ENCODE assay signal across 10 cellular contexts in genomic region chr19:6103217-6103644, GRCh38. TPM values are rescaled to one million over a fixed set of nuclear protein-coding genes. Genes with fewer than 3 reads are reported as not detected.
DNase-seq lines count a peak whose midpoint lies in the region; ATAC-seq and TF ChIP-seq lines count a peak whose summit lies in the region.
"Had no signal": no experiment of that assay in that cellular context is flagged by ENCODE, and none has a peak within 500 bp of the region (broad histone marks: within the 10 kb centered on the region; RNA-seq: fewer than 3 reads in every experiment).

No MANE protein-coding gene starts in this region.

- no peak overlapping the region for H2AFZ ChIP-seq in Karpas-422 (ENCODE audit: low read length)

- H3K27me3 Mint-ChIP-seq in stimulated activated memory B cell treated with anti-CD40 and anti-IgM and Interleukin-4, amounts not matched to agents 10 μg/mL and 1 μg/mL and 100 μg/mL, for 72 hours, result peaks cover 19% of the 10 kb centered on the region

- H3K4me3 ChIP-seq in adrenal gland, result no peak overlapping the region
- H3K4me3 ChIP-seq in retinal pigment epithelial cell (ENCODE audit: low read length), result no peak overlapping the region
- no peak overlapping the region for H3K4me3 ChIP-seq in Karpas-422 (ENCODE audit: low read length)

- H3K36me3 Mint-ChIP-seq in stimulated activated memory B cell treated with anti-CD40 and anti-IgM and Interleukin-4, amounts not matched to agents 10 μg/mL and 1 μg/mL and 100 μg/mL, for 72 hours, result peaks cover 6% of the 10 kb centered on the region

- peaks cover under 1 to 19% of the 10 kb centered on the region in 2 donors for H3K4me1 ChIP-seq in adrenal gland (replicated peaks in 1 of 2)
- no peaks in the 10 kb centered on the region for H3K4me1 ChIP-seq in Karpas-422 (ENCODE audit: low read length)

- no peaks in the 10 kb centered on the region for H3K9me3 ChIP-seq in adrenal gland (replicated peaks in 1 of 3)
- no peaks in the 10 kb centered on the region for H3K9me3 ChIP-seq in Karpas-422 (ENCODE audit: low read length)

- WGBS in adrenal gland, 4 donors, result 18 to 50% (median 36%) methylated on average over 3 of the region's 3 CpGs

- DNase-seq in DMS 273 treated with DMSO at 0.1 percent for 48 hours (lab: John Stamatoyannopoulos, UW) (peak; percentile 26), adrenal gland (peak; percentile 87 to 95 (median 94)), glomerular visceral epithelial cell (ENCODE audit: extremely low spot score) (peak; percentile 57), retinal pigment epithelial cell (ENCODE audit: low read depth) (peak; percentile 73), Karpas-422 (no peak)
- DNase-seq: midbrain, NCI-H526 treated with DMSO at 0.1 percent for 48 hours had no signal

- H3K36me3 ChIP-seq in adrenal gland (replicated peaks in 1 of 2) (no peaks in the 10 kb centered on the region), Karpas-422 (ENCODE audit: insufficient read depth, low read length) (no peaks in the 10 kb centered on the region)

- H3K9me3 Mint-ChIP-seq in stimulated activated memory B cell treated with anti-CD40 and anti-IgM and Interleukin-4, amounts not matched to agents 10 μg/mL and 1 μg/mL and 100 μg/mL, for 72 hours, result peaks cover 6% of the 10 kb centered on the region

- H3K9ac ChIP-seq in Karpas-422 (ENCODE audit: low read length), result no peak overlapping the region

- no peaks in the 10 kb centered on the region for H3K79me2 ChIP-seq in Karpas-422 (ENCODE audit: low read length)

- no peaks in the 10 kb centered on the region for H3K9me2 ChIP-seq in Karpas-422 (replicated peaks; ENCODE audit: insufficient read depth, low read length)

- H3K27me3 ChIP-seq in adrenal gland (no peaks in the 10 kb centered on the region), Karpas-422 (ENCODE audit: low read length) (no peaks in the 10 kb centered on the region)

- H3K27ac Mint-ChIP-seq in stimulated activated memory B cell treated with anti-CD40 and anti-IgM and Interleukin-4, amounts not matched to agents 10 μg/mL and 1 μg/mL and 100 μg/mL, for 72 hours, result no peak overlapping the region

- H3K4me1 Mint-ChIP-seq in stimulated activated memory B cell treated with anti-CD40 and anti-IgM and Interleukin-4, amounts not matched to agents 10 μg/mL and 1 μg/mL and 100 μg/mL, for 72 hours, result peaks cover 12% of the 10 kb centered on the region

- peak in 1 of 2 donors; percentile 26 for TF ChIP-seq POLR2A in adrenal gland (IDR thresholded peaks at IDR 0.05)

- H3K4me3 Mint-ChIP-seq in stimulated activated memory B cell treated with anti-CD40 and anti-IgM and Interleukin-4, amounts not matched to agents 10 μg/mL and 1 μg/mL and 100 μg/mL, for 72 hours, result no peak overlapping the region

- intact Hi-C loops in adrenal gland (cut with DNase I), result no loop called here

- ATAC-seq in GM21825 (IDR thresholded peaks at IDR 0.05; ENCODE audit: unreplicated experiment), result no peak
- ATAC-seq in GM19452 (IDR thresholded peaks at IDR 0.05; ENCODE audit: unreplicated experiment), result no peak
- no peak for ATAC-seq in stimulated activated memory B cell treated with anti-CD40 and anti-IgM and Interleukin-4, amounts not matched to agents 10 μg/mL and 1 μg/mL and 100 μg/mL, for 72 hours

- H3K27ac ChIP-seq in adrenal gland, result peak overlapping the region; percentile 5 to 82 (median 60)
- H3K27ac ChIP-seq in Karpas-422 (ENCODE audit: low read length), result no peak overlapping the region

- no peaks in the 10 kb centered on the region; the same call in 1 of the 2 replicates for H4K20me1 ChIP-seq in Karpas-422 (ENCODE audit: insufficient read depth, low read depth, low read length)

- TF ChIP-seq CTCF in adrenal gland (IDR thresholded peaks at IDR 0.05) (peak in 1 of 6 experiments; percentile 0), retinal pigment epithelial cell (conservative IDR thresholded peaks at IDR 0.05; ENCODE audit: low read depth, low read length) (no peak)

- H3K4me2 ChIP-seq in Karpas-422 (ENCODE audit: low read depth, low read length, poor library complexity, severe bottlenecking), result no peak overlapping the region

RNA-seq across cellular contexts. Expression of gene RFX2, which starts 7.1 kb away (rescaled TPM):
- total RNA-seq in adrenal gland, result 1 to 10 TPM; 2.3 to 7.8 (median 4.7) TPM
- 10 to 100 TPM in 1 of 3 donors, 1 to 10 TPM in 2; 2.7 to 10.4 (median 4.8) TPM for polyA plus RNA-seq in adrenal gland
- 6.4 and 23.7 TPM in 2 replicates for total RNA-seq in Karpas-422 (2014; rRNA removed; shearing (Covaris generic); ENCODE audit: low replicate concordance)

RNA-seq across cellular contexts. Expression of gene ACSBG2, which starts 32.2 kb away (rescaled TPM):
- not detected for total RNA-seq in adrenal gland
- polyA plus RNA-seq in adrenal gland, result not detected
- 1.2 TPM in 1 of 2 replicates, not detected in the other for total RNA-seq in Karpas-422 (2014; rRNA removed; shearing (Covaris generic); ENCODE audit: low replicate concordance)
